ENCODE assay signal across 8 cellular contexts in the genomic region with DNA sequence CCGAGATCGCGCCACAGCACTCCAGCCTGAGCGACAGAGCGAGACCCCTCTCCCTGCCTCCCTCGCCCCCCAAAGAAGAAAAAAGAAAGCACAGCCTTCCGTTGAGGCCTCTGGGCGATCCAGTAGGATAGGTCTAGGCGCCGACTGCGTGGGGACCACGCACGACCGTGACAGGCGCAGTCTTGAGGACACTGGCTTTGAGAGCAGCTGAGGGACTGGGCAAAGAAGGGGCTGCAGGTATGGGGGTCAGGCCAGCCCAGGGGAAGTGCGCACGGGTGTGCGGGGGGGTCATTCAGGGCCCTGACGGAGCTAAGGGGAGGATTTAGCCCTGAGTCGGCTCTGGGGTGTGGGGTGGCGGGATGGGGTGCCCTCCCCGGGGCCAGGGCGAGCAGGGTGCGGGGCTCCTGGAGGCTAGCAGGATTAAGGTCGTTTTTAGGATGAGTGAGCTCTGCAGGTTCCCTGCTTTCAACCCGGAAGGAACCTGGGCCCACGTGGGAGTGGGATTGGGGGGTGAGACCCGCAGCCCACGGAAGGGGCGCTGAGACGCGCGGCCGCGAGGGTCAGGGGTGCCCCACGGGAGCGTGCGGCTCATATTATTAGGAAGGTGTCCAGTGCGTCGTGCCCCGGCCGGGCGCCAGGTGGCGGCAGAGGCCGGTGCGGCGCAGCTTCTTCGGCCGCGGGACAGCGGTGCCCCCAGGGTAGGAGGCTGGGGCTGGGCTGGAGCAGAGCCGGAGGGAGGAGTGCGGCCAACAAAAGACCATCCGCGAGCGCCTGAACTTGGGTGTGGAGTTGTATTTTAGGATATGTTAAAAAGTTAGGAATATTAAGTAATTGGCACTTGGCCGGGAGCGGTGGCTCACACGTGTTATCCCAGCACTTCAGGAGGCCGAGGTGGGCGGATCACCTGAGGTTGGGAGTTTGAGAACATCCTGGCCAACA. TPM values are rescaled to one million over a fixed set of nuclear protein-coding genes. Genes with fewer than 3 reads are reported as not detected.
A peak's percentile ranks its signal among the peaks of the same experiment; 100 is the strongest.
DNase-seq lines count a peak whose midpoint lies in the region; ATAC-seq and TF ChIP-seq lines count a peak whose summit lies in the region.

No MANE protein-coding gene starts in this region.

- no peaks in the 10 kb centered on the region for H3K27me3 ChIP-seq in vagina

- H3K27ac Mint-ChIP-seq in activated T-helper 2 cell treated with anti-CD3 and anti-CD28 coated beads, Interferon-gamma antibody, Interleukin-2, Interleukin-4, amounts not matched to agents 10 μg/mL and 5 μg/mL and 100 μg/mL, durations not matched to agents 14 hours and 24 hours and 36 hours = no peak overlapping the region
- H3K27ac Mint-ChIP-seq in neural crest cell (ENCODE audit: unreplicated experiment) = no peak overlapping the region

- ATAC-seq in GM19455 (IDR thresholded peaks at IDR 0.05; ENCODE audit: unreplicated experiment) (peak; percentile 93), HG03457 (IDR thresholded peaks at IDR 0.05; ENCODE audit: unreplicated experiment) (peak; percentile 95)

- peaks cover 3% of the 10 kb centered on the region for H3K36me3 Mint-ChIP-seq in activated T-helper 2 cell treated with anti-CD3 and anti-CD28 coated beads, Interferon-gamma antibody, Interleukin-2, Interleukin-4, amounts not matched to agents 10 μg/mL and 5 μg/mL and 100 μg/mL, durations not matched to agents 14 hours and 24 hours and 36 hours (ENCODE audit: low read depth)
- H3K36me3 Mint-ChIP-seq in neural crest cell (ENCODE audit: low read depth) = no peaks in the 10 kb centered on the region

- intact Hi-C loops in OCI-LY7 (cut with micrococcal nuclease; ENCODE audit: unreplicated experiment) (loop anchor here (2.0 to 5.0 kb wide), 2 partner anchors 75 to 179 kb away; no protein-coding TSS in a partner anchor), vagina (cut with DNase I) (loop anchor here (10.0 kb wide), 2 partner anchors 73 to 183 kb away; no protein-coding TSS in a partner anchor)
- intact Hi-C loops in activated T-helper 2 cell treated with anti-CD3 and anti-CD28 coated beads, Interferon-gamma antibody, Interleukin-2, Interleukin-4, amounts not matched to agents 10 μg/mL and 5 μg/mL and 100 μg/mL, durations not matched to agents 14 hours and 24 hours and 36 hours (cut with micrococcal nuclease) = loop anchor here (1.0 to 5.0 kb wide), 5 partner anchors 19 to 849 kb away; no protein-coding TSS in a partner anchor

- H4K20me1 ChIP-seq in OCI-LY7 (ENCODE audit: insufficient read depth, low read length) = no peaks in the 10 kb centered on the region

- DNase-seq in DMS114 treated with DMSO at 0.1 percent for 48 hours (lab: John Stamatoyannopoulos, UW; ENCODE audit: unreplicated experiment) = peak; percentile 22
- peak; percentile 14 for DNase-seq in OCI-LY7 (ENCODE audit: low spot score)
- no peak for DNase-seq in activated T-helper 2 cell treated with anti-CD3 and anti-CD28 coated beads, Interferon-gamma antibody, Interleukin-2, Interleukin-4, amounts not matched to agents 10 μg/mL and 5 μg/mL and 100 μg/mL, durations not matched to agents 14 hours and 24 hours and 36 hours (ENCODE audit: low spot score)
- peak; percentile 49 for DNase-seq in fibroblast of villous mesenchyme (ENCODE audit: low read depth)
- DNase-seq in neural crest cell (ENCODE audit: low read depth, low spot score) = peak; percentile 57
- no peak for DNase-seq in vagina (ENCODE audit: extremely low spot score in 2 of 2)

- BruUV-seq in OCI-LY7 (replicated peaks; lab: Mats Ljungman, UMichigan) = no TSS peak

- H3K36me3 ChIP-seq in OCI-LY7 (ENCODE audit: insufficient read depth, low read length) (no peaks in the 10 kb centered on the region), vagina (no peaks in the 10 kb centered on the region)

- peak overlapping the region; percentile 32; the same call in 1 of the 2 replicates for H3K4me2 ChIP-seq in OCI-LY7 (ENCODE audit: low read length)

- H3K9me3 Mint-ChIP-seq in activated T-helper 2 cell treated with anti-CD3 and anti-CD28 coated beads, Interferon-gamma antibody, Interleukin-2, Interleukin-4, amounts not matched to agents 10 μg/mL and 5 μg/mL and 100 μg/mL, durations not matched to agents 14 hours and 24 hours and 36 hours = peaks cover 5% of the 10 kb centered on the region
- H3K9me3 Mint-ChIP-seq in neural crest cell = peaks cover 2% of the 10 kb centered on the region

- no peaks in the 10 kb centered on the region for H3K79me2 ChIP-seq in OCI-LY7 (ENCODE audit: insufficient read depth, low read depth, low read length)

- peaks cover 6% of the 10 kb centered on the region for H3K4me1 Mint-ChIP-seq in activated T-helper 2 cell treated with anti-CD3 and anti-CD28 coated beads, Interferon-gamma antibody, Interleukin-2, Interleukin-4, amounts not matched to agents 10 μg/mL and 5 μg/mL and 100 μg/mL, durations not matched to agents 14 hours and 24 hours and 36 hours (ENCODE audit: low read depth)
- H3K4me1 Mint-ChIP-seq in neural crest cell = peaks cover 11% of the 10 kb centered on the region

- CTCF ChIA-PET in OCI-LY7 (lab: Charles Lee; ENCODE audit: unreplicated experiment) = interaction anchor here (0.6 kb wide), 3 partner anchors 27 to 397 kb away, joined by 3 to 5 read pairs (median 3); no protein-coding TSS in a partner anchor

- no peak overlapping the region for H3K27ac ChIP-seq in OCI-LY7 (ENCODE audit: low read depth, low read length, poor library complexity, severe bottlenecking)
- H3K27ac ChIP-seq in vagina = no peak overlapping the region

- POLR2A ChIA-PET in OCI-LY7 (lab: Charles Lee) = interaction anchor here (0.7 to 1.8 kb wide), 2 partner anchors 19 to 70 kb away, joined by 5 to 8 read pairs; no protein-coding TSS in a partner anchor

- TF ChIP-seq POLR2A in vagina (IDR thresholded peaks at IDR 0.05) = no peak

- H3K9me2 ChIP-seq in OCI-LY7 (ENCODE audit: insufficient read depth, low read length) = no peaks in the 10 kb centered on the region

- peak overlapping the region; percentile 33 for H3K4me3 Mint-ChIP-seq in activated T-helper 2 cell treated with anti-CD3 and anti-CD28 coated beads, Interferon-gamma antibody, Interleukin-2, Interleukin-4, amounts not matched to agents 10 μg/mL and 5 μg/mL and 100 μg/mL, durations not matched to agents 14 hours and 24 hours and 36 hours (ENCODE audit: low read depth)
- peak overlapping the region; percentile 61 for H3K4me3 Mint-ChIP-seq in neural crest cell

- H3K4me3 ChIP-seq in OCI-LY7 (ENCODE audit: low read depth, low read length, poor library complexity, severe bottlenecking) (no peak overlapping the region), fibroblast of villous mesenchyme (ENCODE audit: low read depth, low read length) (peak overlapping the region; percentile 49), vagina (peak overlapping the region; percentile 8 to 26)

- H2AFZ ChIP-seq in OCI-LY7 (ENCODE audit: low read length) = no peak overlapping the region

- no peaks in the 10 kb centered on the region for H3K9me3 ChIP-seq in OCI-LY7 (ENCODE audit: low read length)
- no peaks in the 10 kb centered on the region for H3K9me3 ChIP-seq in vagina

- H3K4me1 ChIP-seq in OCI-LY7 (ENCODE audit: insufficient read depth, low read length, poor library complexity, severe bottlenecking) = peaks cover 3% of the 10 kb centered on the region
- H3K4me1 ChIP-seq in vagina = peaks cover 12% of the 10 kb centered on the region

- peak; percentile 72 for TF ChIP-seq CTCF in OCI-LY7 (conservative IDR thresholded peaks at IDR 0.05; ENCODE audit: low read length)
- TF ChIP-seq CTCF in fibroblast of villous mesenchyme (IDR thresholded peaks at IDR 0.05; ENCODE audit: insufficient read depth, low read depth, low read length) = peak; percentile 91
- peak; percentile 86 for TF ChIP-seq CTCF in neural crest cell (conservative IDR thresholded peaks at IDR 0.05)
- peak; percentile 51 to 88 (median 75) for TF ChIP-seq CTCF in vagina (IDR thresholded peaks at IDR 0.05)

- H3K27me3 Mint-ChIP-seq in activated T-helper 2 cell treated with anti-CD3 and anti-CD28 coated beads, Interferon-gamma antibody, Interleukin-2, Interleukin-4, amounts not matched to agents 10 μg/mL and 5 μg/mL and 100 μg/mL, durations not matched to agents 14 hours and 24 hours and 36 hours (ENCODE audit: low read depth) = peaks cover 9% of the 10 kb centered on the region
- no peaks in the 10 kb centered on the region for H3K27me3 Mint-ChIP-seq in neural crest cell (ENCODE audit: low read depth)

RNA-seq across cellular contexts. Expression of gene ZNF236, which starts 20.5 kb away (rescaled TPM):
- 6.6 and 8.4 TPM in 2 replicates for total RNA-seq in OCI-LY7 (2014; rRNA removed; shearing (Covaris generic))
- total RNA-seq in OCI-LY7 (2022) (15.1 and 16.1 TPM in 2 replicates), fibroblast of villous mesenchyme (11.9 and 12.5 TPM in 2 replicates), neural crest cell (18.4 and 20.4 TPM in 2 replicates), vagina (14.5 TPM)
- total RNA-seq in activated T-helper 2 cell treated with anti-CD3 and anti-CD28 coated beads, Interferon-gamma antibody, Interleukin-2, Interleukin-4, amounts not matched to agents 10 μg/mL and 5 μg/mL and 100 μg/mL, durations not matched to agents 14 hours and 24 hours and 36 hours = 19.8 and 22.9 TPM in 2 replicates

Comparison
In these comparisons a context has a peak if more than half of its experiments do, and no peak if none do; other contexts are left out.
1. DNase-seq: peak in DMS114 treated with DMSO at 0.1 percent for 48 hours (single experiment), OCI-LY7 (single experiment), fibroblast of villous mesenchyme (single experiment) and neural crest cell (single experiment); none in activated T-helper 2 cell treated with anti-CD3 and anti-CD28 coated beads, Interferon-gamma antibody, Interleukin-2, Interleukin-4, amounts not matched to agents 10 μg/mL and 5 μg/mL and 100 μg/mL, durations not matched to agents 14 hours and 24 hours and 36 hours (single experiment) and vagina (0 of 2).
2. Peak in every context shown above with its lines, with median percentiles within 50 percentile points of each other: CTCF ChIP-seq.